Comparison of ENCODE assay signal across 5 cellular contexts in genomic region chrX:153002182-153002581, GRCh38. TPM values are rescaled to one million over a fixed set of nuclear protein-coding genes. Genes with fewer than 3 reads are reported as not detected.
"Had no signal": no experiment of that assay in that cellular context is flagged by ENCODE, and none has a peak within 500 bp of the region (broad histone marks: within the 10 kb centered on the region; RNA-seq: fewer than 3 reads in every experiment).

No MANE protein-coding gene starts in this region.

RNA-seq across cellular contexts. Expression of gene PNMA5, which starts 8.3 kb away (rescaled TPM):
- total RNA-seq: activated B cell treated with CpG ODN at 0.5 μM for 24 hours; activated CD4-positive, alpha-beta T cell treated with anti-CD3 and anti-CD28 coated beads, Interleukin-2, amount 10 ng/mL, durations not matched to agents 24 days and 14 days; activated CD8-positive, alpha-beta memory T cell treated with anti-CD3 and anti-CD28 coated beads for 36 hours; activated CD8-positive, alpha-beta T cell treated with anti-CD3 and anti-CD28 coated beads for 36 hours; activated CD8-positive, alpha-beta T cell treated with anti-CD3 and anti-CD28 coated beads, Interleukin-2, amount 10 ng/mL, durations not matched to agents 7 days and 5 days had no signal
